1 cellular context compared by ENCODE assay signal in the genomic region with DNA sequence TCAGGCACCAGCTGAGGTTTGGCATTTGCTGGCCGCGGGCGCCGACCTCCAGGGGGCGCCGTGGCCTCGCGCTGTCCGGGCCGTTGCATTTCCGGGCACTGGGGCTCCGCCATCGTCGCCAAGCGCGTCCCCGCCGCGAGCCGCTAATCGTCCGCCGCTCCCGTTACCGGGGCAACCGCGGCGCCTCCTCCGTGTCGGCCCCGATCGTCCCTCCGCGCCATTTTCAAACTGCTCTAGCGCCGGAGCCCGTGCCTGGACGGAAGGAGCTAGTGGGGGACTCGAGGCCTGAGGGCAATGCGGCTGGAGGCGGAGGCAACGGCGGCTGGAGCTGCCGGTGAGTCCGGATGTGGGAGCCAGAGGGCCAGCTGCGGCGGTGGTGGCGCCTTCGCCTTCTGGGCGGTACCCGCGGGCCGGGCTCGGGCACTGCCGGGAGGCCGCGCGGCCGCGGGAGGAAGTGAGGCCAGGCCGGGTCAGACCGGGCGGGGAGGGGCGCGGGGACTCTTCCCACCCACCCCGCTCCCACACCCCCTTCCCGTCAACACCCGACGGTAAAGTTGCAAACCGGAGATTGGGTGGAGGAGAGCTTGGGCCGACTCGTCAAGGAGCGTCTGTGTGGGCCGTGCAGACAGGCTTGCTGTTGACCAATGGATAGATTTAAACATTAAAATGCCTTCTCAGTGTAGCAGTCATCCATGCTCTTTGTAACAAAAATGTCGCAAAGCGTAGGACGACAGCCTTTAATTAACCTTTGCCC.
TF ChIP-seq lines count a peak whose summit lies in the region.

A gene with protein sequence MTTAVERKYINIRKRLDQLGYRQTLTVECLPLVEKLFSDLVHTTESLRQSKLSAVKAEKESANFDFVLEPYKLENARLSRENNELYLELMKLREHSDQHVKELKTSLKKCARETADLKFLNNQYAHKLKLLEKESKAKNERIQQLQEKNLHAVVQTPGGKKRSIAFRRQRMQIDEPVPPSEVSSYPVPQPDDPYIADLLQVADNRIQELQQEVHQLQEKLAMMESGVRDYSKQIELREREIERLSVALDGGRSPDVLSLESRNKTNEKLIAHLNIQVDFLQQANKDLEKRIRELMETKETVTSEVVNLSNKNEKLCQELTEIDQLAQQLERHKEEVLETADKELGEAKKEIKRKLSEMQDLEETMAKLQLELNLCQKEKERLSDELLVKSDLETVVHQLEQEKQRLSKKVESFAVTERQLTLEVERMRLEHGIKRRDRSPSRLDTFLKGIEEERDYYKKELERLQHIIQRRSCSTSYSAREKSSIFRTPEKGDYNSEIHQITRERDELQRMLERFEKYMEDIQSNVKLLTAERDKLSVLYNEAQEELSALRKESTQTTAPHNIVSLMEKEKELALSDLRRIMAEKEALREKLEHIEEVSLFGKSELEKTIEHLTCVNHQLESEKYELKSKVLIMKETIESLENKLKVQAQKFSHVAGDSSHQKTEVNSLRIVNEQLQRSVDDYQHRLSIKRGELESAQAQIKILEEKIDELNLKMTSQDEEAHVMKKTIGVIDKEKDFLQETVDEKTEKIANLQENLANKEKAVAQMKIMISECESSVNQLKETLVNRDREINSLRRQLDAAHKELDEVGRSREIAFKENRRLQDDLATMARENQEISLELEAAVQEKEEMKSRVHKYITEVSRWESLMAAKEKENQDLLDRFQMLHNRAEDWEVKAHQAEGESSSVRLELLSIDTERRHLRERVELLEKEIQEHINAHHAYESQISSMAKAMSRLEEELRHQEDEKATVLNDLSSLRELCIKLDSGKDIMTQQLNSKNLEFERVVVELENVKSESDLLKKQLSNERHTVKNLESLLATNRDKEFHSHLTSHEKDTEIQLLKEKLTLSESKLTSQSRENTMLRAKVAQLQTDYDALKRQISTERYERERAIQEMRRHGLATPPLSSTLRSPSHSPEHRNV (plus strand): TSS at position 220 of the 754 bp plus-strand sequence. CDS start 3,186 bp downstream, outside the sequence.

TF ChIP-seq in HepG2, 621 proteins besides CTCF, POLR2A, EP300 and RAD21 (continued from another document and continues in another):
- TF ChIP-seq, protein P1, sequence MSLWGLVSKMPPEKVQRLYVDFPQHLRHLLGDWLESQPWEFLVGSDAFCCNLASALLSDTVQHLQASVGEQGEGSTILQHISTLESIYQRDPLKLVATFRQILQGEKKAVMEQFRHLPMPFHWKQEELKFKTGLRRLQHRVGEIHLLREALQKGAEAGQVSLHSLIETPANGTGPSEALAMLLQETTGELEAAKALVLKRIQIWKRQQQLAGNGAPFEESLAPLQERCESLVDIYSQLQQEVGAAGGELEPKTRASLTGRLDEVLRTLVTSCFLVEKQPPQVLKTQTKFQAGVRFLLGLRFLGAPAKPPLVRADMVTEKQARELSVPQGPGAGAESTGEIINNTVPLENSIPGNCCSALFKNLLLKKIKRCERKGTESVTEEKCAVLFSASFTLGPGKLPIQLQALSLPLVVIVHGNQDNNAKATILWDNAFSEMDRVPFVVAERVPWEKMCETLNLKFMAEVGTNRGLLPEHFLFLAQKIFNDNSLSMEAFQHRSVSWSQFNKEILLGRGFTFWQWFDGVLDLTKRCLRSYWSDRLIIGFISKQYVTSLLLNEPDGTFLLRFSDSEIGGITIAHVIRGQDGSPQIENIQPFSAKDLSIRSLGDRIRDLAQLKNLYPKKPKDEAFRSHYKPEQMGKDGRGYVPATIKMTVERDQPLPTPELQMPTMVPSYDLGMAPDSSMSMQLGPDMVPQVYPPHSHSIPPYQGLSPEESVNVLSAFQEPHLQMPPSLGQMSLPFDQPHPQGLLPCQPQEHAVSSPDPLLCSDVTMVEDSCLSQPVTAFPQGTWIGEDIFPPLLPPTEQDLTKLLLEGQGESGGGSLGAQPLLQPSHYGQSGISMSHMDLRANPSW (CRISPR knock-in tag; IDR thresholded peaks at IDR 0.05; ENCODE audit: borderline replicate concordance) = peak; percentile 47; the same call in 1 of the 2 replicates
- TF ChIP-seq ZBTB38 (CRISPR knock-in tag; IDR thresholded peaks at IDR 0.05) (peak; percentile 68; the same call in 1 of the 2 replicates), ADNP (CRISPR knock-in tag; IDR thresholded peaks at IDR 0.05) (no peak; the same call in 1 of the 2 replicates), REXO4 (CRISPR knock-in tag; IDR thresholded peaks at IDR 0.05; ENCODE audit: borderline replicate concordance) (peak; percentile 88), TAF15 (IDR thresholded peaks at IDR 0.05; ENCODE audit: low read depth, low read length, poor library complexity, severe bottlenecking) (no peak), ZNF772 (CRISPR knock-in tag; IDR thresholded peaks at IDR 0.05) (peak; percentile 86; the same call in 1 of the 2 replicates), ZNF547 (CRISPR knock-in tag; IDR thresholded peaks at IDR 0.05) (peak; percentile 95), KDM4B (CRISPR knock-in tag; IDR thresholded peaks at IDR 0.05) (peak; percentile 43; the same call in 1 of the 2 replicates), HNF4G (IDR thresholded peaks at IDR 0.05; ENCODE audit: borderline replicate concordance, low read depth, low read length) (no peak; the same call in 1 of the 2 replicates), HNF4G (CRISPR knock-in tag; IDR thresholded peaks at IDR 0.05; ENCODE audit: borderline replicate concordance, low read depth) (peak; percentile 71), YEATS2 (CRISPR knock-in tag; IDR thresholded peaks at IDR 0.05; ENCODE audit: borderline replicate concordance) (peak; percentile 66; the same call in 1 of the 2 replicates), KAT8 (CRISPR knock-in tag; IDR thresholded peaks at IDR 0.05) (peak; percentile 89), ZNF34 (CRISPR knock-in tag; IDR thresholded peaks at IDR 0.05; ENCODE audit: borderline replicate concordance) (no peak), ZNF569 (CRISPR knock-in tag; IDR thresholded peaks at IDR 0.05; ENCODE audit: borderline replicate concordance) (no peak), ZNF101 (CRISPR knock-in tag; IDR thresholded peaks at IDR 0.05; ENCODE audit: borderline replicate concordance, low read depth) (no peak), ZNF430 (CRISPR knock-in tag; IDR thresholded peaks at IDR 0.05) (peak; percentile 90), ZNF572 (CRISPR knock-in tag; IDR thresholded peaks at IDR 0.05) (no peak; the same call in 1 of the 2 replicates), ZFP90 (CRISPR knock-in tag; IDR thresholded peaks at IDR 0.05; ENCODE audit: borderline replicate concordance) (peak; percentile 84; the same call in 1 of the 2 replicates), EZH2 (conservative IDR thresholded peaks at IDR 0.05; ENCODE audit: low read depth, low read length) (no peak), KDM5A (IDR thresholded peaks at IDR 0.05; ENCODE audit: borderline replicate concordance, low read length) (peak; percentile 72), ZKSCAN1 (IDR thresholded peaks at IDR 0.05; ENCODE audit: low read length) (peak; percentile 80; the same call in 1 of the 2 replicates), MYC (CRISPR knock-in tag; IDR thresholded peaks at IDR 0.05; ENCODE audit: borderline replicate concordance) (peak; percentile 87), SSRP1 (CRISPR knock-in tag; IDR thresholded peaks at IDR 0.05) (no peak), ZNF879 (CRISPR knock-in tag; IDR thresholded peaks at IDR 0.05) (no peak), ZNF678 (CRISPR knock-in tag; IDR thresholded peaks at IDR 0.05) (no peak; the same call in 1 of the 2 replicates), ZNF720 (CRISPR knock-in tag; IDR thresholded peaks at IDR 0.05) (no peak), MYNN (CRISPR knock-in tag; IDR thresholded peaks at IDR 0.05; ENCODE audit: low read depth) (no peak), ZFX (CRISPR knock-in tag; IDR thresholded peaks at IDR 0.05; ENCODE audit: low read depth) (peak; percentile 96), ZNF460 (CRISPR knock-in tag; IDR thresholded peaks at IDR 0.05; ENCODE audit: borderline replicate concordance) (peak; percentile 24; the same call in 1 of the 2 replicates), ZNF773 (CRISPR knock-in tag; IDR thresholded peaks at IDR 0.05; ENCODE audit: borderline replicate concordance) (peak; percentile 22; the same call in 1 of the 2 replicates), ZNF543 (CRISPR knock-in tag; IDR thresholded peaks at IDR 0.05) (peak; percentile 60; the same call in 1 of the 2 replicates), GFI1 (CRISPR knock-in tag; IDR thresholded peaks at IDR 0.05; ENCODE audit: borderline replicate concordance) (peak; percentile 69; the same call in 1 of the 2 replicates), FOXJ3 (CRISPR knock-in tag; IDR thresholded peaks at IDR 0.05; ENCODE audit: borderline replicate concordance) (no peak), ZNF441 (CRISPR knock-in tag; IDR thresholded peaks at IDR 0.05; ENCODE audit: borderline replicate concordance) (peak; percentile 65; the same call in 1 of the 2 replicates), ELF1 (CRISPR knock-in tag; IDR thresholded peaks at IDR 0.05) (peak; percentile 86)
- TF ChIP-seq, protein P2, sequence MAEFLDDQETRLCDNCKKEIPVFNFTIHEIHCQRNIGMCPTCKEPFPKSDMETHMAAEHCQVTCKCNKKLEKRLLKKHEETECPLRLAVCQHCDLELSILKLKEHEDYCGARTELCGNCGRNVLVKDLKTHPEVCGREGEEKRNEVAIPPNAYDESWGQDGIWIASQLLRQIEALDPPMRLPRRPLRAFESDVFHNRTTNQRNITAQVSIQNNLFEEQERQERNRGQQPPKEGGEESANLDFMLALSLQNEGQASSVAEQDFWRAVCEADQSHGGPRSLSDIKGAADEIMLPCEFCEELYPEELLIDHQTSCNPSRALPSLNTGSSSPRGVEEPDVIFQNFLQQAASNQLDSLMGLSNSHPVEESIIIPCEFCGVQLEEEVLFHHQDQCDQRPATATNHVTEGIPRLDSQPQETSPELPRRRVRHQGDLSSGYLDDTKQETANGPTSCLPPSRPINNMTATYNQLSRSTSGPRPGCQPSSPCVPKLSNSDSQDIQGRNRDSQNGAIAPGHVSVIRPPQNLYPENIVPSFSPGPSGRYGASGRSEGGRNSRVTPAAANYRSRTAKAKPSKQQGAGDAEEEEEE (CRISPR knock-in tag; IDR thresholded peaks at IDR 0.05; ENCODE audit: borderline replicate concordance) = 0 out of 2 replicates have a peak, but pooled peaks have one; percentile 66
- TF ChIP-seq, protein P3, sequence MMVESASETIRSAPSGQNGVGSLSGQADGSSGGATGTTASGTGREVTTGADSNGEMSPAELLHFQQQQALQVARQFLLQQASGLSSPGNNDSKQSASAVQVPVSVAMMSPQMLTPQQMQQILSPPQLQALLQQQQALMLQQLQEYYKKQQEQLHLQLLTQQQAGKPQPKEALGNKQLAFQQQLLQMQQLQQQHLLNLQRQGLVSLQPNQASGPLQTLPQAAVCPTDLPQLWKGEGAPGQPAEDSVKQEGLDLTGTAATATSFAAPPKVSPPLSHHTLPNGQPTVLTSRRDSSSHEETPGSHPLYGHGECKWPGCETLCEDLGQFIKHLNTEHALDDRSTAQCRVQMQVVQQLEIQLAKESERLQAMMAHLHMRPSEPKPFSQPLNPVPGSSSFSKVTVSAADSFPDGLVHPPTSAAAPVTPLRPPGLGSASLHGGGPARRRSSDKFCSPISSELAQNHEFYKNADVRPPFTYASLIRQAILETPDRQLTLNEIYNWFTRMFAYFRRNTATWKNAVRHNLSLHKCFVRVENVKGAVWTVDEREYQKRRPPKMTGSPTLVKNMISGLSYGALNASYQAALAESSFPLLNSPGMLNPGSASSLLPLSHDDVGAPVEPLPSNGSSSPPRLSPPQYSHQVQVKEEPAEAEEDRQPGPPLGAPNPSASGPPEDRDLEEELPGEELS (CRISPR knock-in tag; IDR thresholded peaks at IDR 0.05) = peak; percentile 74
- TF ChIP-seq, protein P4, sequence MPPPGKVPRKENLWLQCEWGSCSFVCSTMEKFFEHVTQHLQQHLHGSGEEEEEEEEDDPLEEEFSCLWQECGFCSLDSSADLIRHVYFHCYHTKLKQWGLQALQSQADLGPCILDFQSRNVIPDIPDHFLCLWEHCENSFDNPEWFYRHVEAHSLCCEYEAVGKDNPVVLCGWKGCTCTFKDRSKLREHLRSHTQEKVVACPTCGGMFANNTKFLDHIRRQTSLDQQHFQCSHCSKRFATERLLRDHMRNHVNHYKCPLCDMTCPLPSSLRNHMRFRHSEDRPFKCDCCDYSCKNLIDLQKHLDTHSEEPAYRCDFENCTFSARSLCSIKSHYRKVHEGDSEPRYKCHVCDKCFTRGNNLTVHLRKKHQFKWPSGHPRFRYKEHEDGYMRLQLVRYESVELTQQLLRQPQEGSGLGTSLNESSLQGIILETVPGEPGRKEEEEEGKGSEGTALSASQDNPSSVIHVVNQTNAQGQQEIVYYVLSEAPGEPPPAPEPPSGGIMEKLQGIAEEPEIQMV (CRISPR knock-in tag; IDR thresholded peaks at IDR 0.05; ENCODE audit: low read depth) = 0 out of 2 replicates have a peak, but pooled peaks have one; percentile 60
- TF ChIP-seq, protein P5, sequence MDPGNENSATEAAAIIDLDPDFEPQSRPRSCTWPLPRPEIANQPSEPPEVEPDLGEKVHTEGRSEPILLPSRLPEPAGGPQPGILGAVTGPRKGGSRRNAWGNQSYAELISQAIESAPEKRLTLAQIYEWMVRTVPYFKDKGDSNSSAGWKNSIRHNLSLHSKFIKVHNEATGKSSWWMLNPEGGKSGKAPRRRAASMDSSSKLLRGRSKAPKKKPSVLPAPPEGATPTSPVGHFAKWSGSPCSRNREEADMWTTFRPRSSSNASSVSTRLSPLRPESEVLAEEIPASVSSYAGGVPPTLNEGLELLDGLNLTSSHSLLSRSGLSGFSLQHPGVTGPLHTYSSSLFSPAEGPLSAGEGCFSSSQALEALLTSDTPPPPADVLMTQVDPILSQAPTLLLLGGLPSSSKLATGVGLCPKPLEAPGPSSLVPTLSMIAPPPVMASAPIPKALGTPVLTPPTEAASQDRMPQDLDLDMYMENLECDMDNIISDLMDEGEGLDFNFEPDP (CRISPR knock-in tag; conservative IDR thresholded peaks at IDR 0.05) = no peak
- TF ChIP-seq, protein P6, sequence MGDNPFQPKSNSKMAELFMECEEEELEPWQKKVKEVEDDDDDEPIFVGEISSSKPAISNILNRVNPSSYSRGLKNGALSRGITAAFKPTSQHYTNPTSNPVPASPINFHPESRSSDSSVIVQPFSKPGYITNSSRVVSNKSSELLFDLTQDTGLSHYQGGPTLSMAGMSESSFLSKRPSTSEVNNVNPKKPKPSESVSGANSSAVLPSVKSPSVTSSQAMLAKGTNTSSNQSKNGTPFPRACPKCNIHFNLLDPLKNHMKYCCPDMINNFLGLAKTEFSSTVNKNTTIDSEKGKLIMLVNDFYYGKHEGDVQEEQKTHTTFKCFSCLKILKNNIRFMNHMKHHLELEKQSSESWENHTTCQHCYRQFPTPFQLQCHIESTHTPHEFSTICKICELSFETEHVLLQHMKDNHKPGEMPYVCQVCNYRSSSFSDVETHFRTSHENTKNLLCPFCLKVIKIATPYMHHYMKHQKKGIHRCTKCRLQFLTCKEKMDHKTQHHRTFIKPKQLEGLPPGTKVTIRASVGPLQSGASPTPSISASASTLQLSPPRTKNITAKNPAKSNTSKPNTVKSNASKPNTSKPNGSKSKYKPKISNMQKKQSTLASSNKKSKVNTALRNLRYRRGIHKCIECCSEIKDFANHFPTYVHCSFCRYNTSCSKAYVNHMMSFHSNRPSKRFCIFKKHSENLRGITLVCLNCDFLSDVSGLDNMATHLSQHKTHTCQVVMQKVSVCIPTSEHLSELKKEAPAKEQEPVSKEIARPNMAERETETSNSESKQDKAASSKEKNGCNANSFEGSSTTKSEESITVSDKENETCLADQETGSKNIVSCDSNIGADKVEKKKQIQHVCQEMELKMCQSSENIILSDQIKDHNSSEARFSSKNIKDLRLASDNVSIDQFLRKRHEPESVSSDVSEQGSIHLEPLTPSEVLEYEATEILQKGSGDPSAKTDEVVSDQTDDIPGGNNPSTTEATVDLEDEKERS (CRISPR knock-in tag; IDR thresholded peaks at IDR 0.05) = 0 out of 2 replicates have a peak, but pooled peaks have one; percentile 69
